ENCODE assay signal across 13 cellular contexts in genomic region chr1:85484264-85484663, GRCh38. TPM values are rescaled to one million over a fixed set of nuclear protein-coding genes. Genes with fewer than 3 reads are reported as not detected.
"Had no signal": no experiment of that assay in that cellular context is flagged by ENCODE, and none has a peak within 500 bp of the region (broad histone marks: within the 10 kb centered on the region; RNA-seq: fewer than 3 reads in every experiment).

No MANE protein-coding gene starts in this region.

- H3K4me3 ChIP-seq: gastrocnemius medialis, ovary, testis had no signal

- ATAC-seq: activated T-helper 17 cell treated with anti-CD3 and anti-CD28 coated beads, Interleukin-2, amount 50 U/mL, for 72 hours; gastrocnemius medialis; stimulated activated naive CD8-positive, alpha-beta T cell treated with anti-CD3 and anti-CD28 coated beads, Interleukin-15, amount 100 ng/mL, for 72 hours had no signal

- H3K27ac ChIP-seq: gastrocnemius medialis, ovary, testis had no signal

- DNase-seq: activated CD4-positive, alpha-beta T cell treated with anti-CD3 and anti-CD28 coated beads, Interleukin-2, amount 50 U/mL, for 1 hour; activated CD4-positive, CD25-positive, alpha-beta regulatory T cell; activated naive CD4-positive, alpha-beta T cell treated with anti-CD3 and anti-CD28 coated beads for 36 hours; activated T-cell treated with anti-CD3 and anti-CD28 coated beads for 4 hours; gastrocnemius medialis; kidney; nephron progenitor cell; ovary; stimulated activated CD4-positive, alpha-beta T cell treated with anti-CD3 and anti-CD28 coated beads, Interleukin-15, amount 100 ng/mL, for 24 hours; stimulated activated CD4-positive, alpha-beta T cell treated with anti-CD3 and anti-CD28 coated beads, Interleukin-4, amount 100 ng/mL, for 4 hours; stimulated activated naive CD8-positive, alpha-beta T cell treated with anti-CD3 and anti-CD28 coated beads, Interleukin-15, amount 100 ng/mL, for 72 hours; testis had no signal

RNA-seq across cellular contexts. Expression of gene DDAH1, which starts 19.3 kb away (rescaled TPM):
- total RNA-seq: activated naive CD4-positive, alpha-beta T cell treated with anti-CD3 and anti-CD28 coated beads for 36 hours had no signal
